ENCODE assay signal across 9 cellular contexts in genomic region chrX:11381464-11381863, GRCh38.
A peak's percentile ranks its signal among the peaks of the same experiment; 100 is the strongest.
DNase-seq lines count a peak whose midpoint lies in the region; ATAC-seq, FAIRE-seq and TF ChIP-seq lines count a peak whose summit lies in the region.
"Had no signal": no experiment of that assay in that cellular context is flagged by ENCODE, and none has a peak within 500 bp of the region (broad histone marks: within the 10 kb centered on the region; RNA-seq: fewer than 3 reads in every experiment).

No MANE protein-coding gene starts in this region.

- peak; percentile 61 for DNase-seq in CD1c-positive myeloid dendritic cell (ENCODE audit: extremely low spot score)
- DNase-seq in NCI-H226 = peak; percentile 11
- peak; percentile 56 for DNase-seq in bronchial epithelial cell (ENCODE audit: low read depth)
- DNase-seq in left lung = no peak
- peak; percentile 2 for DNase-seq in urothelium cell line (ENCODE audit: low spot score)
- DNase-seq in cerebellum (ENCODE audit: low spot score) = no peak

- H3K27me3 ChIP-seq in bronchial epithelial cell (ENCODE audit: control insufficient read depth, insufficient read depth, low read length) (no peaks in the 10 kb centered on the region), left lung (peaks cover 0 to 3% of the 10 kb centered on the region in 2 donors)

- H3K36me3 ChIP-seq in bronchial epithelial cell (ENCODE audit: control insufficient read depth, insufficient read depth, low read length) = no peaks in the 10 kb centered on the region
- H3K36me3 ChIP-seq in left lung = no peaks in the 10 kb centered on the region

- no peak for FAIRE-seq in bronchial epithelial cell (lab: Jason Lieb, UNC)
- FAIRE-seq in urothelium cell line (lab: Jason Lieb, UNC) = no peak

- H3K4me3 ChIP-seq in bronchial epithelial cell (ENCODE audit: low read depth, low read length) (no peak overlapping the region), left lung (no peak overlapping the region)
- H3K4me3 ChIP-seq: SK-N-MC had no signal

- ATAC-seq in GM18508 (IDR thresholded peaks at IDR 0.05; ENCODE audit: insufficient read depth, unreplicated experiment) (peak; percentile 75), HG02885 (IDR thresholded peaks at IDR 0.05; ENCODE audit: poor library complexity, unreplicated experiment) (peak; percentile 82), left lung (peak; percentile 91)

- no peak overlapping the region for H3K27ac ChIP-seq in left lung
- H3K27ac ChIP-seq: SK-N-MC had no signal

- TF ChIP-seq CTCF in bronchial epithelial cell (IDR thresholded peaks at IDR 0.05; ENCODE audit: insufficient read depth, low read length, severe bottlenecking) = peak; percentile 52
- TF ChIP-seq CTCF in left lung (IDR thresholded peaks at IDR 0.05) = peak; percentile 53 to 57

- no peaks in the 10 kb centered on the region for H3K4me1 ChIP-seq in left lung

- intact Hi-C loops in left lung (cut with DNase I) = no loop called here

- no peaks in the 10 kb centered on the region for H3K9me3 ChIP-seq in left lung

Comparison
In these comparisons a context has a peak if more than half of its experiments do, and no peak if none do; other contexts are left out.
1. DNase-seq: peak in CD1c-positive myeloid dendritic cell (single experiment), NCI-H226 (single experiment), bronchial epithelial cell (single experiment) and urothelium cell line (single experiment); none in left lung (0 of 2) and cerebellum (single experiment).
2. Peak in every context shown above with its lines, with median percentiles within 50 percentile points of each other: ATAC-seq.